1 cellular context compared by ENCODE assay signal in the genomic region with DNA sequence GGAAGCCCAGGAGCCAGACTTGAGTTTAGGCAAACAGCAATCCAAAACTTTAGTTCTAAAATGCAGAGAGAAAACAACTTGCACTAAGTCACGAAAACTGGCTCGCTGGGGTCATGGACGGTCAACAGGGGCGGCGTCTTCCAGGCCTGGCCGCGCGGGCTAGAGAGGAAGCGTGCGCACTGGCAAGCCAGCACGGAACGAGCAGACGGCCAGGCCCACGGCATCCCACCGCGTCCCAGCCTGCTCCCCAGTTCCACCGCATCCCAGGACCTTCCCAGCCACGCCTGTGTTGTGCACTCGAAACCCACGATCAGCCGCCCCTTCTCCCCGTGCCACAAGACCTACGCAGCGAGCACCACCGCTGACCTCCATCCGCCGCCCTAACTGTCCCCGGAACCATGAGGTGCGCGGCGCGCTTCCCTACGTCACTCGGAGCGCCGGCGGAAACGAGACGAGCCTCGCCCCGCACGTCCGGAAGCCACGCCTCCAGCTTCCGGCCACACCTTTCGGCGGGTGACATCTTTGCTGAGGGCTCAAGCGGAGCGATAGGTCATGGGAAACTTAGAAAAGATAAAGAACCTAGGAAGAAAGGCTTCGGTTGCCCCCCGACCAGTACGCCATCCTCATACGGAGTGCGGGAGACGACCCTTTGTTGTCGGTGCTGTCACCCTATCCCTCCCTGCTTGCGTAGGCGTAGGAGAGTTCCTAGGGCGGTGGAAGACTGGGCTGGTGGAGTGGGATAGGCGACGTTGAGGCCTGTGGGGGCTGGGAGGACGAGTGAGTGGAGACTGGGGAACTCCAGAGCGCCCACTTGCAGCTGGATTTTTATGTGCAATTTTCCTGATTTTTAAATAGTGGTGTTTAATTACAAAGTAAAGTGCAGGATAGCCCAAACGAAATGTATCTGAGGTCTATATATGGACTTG.
A peak's percentile ranks its signal among the peaks of the same experiment; 100 is the strongest.
TF ChIP-seq lines count a peak whose summit lies in the region.

A gene (minus strand): TSS at position 400 of the 926 bp plus-strand sequence. CDS start 2,460 bp downstream, outside the sequence.

TF ChIP-seq in HepG2, 621 proteins besides CTCF, POLR2A, EP300 and RAD21 (continued from another document and continues in another):
- TF ChIP-seq, protein P1, sequence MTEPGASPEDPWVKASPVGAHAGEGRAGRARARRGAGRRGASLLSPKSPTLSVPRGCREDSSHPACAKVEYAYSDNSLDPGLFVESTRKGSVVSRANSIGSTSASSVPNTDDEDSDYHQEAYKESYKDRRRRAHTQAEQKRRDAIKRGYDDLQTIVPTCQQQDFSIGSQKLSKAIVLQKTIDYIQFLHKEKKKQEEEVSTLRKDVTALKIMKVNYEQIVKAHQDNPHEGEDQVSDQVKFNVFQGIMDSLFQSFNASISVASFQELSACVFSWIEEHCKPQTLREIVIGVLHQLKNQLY (CRISPR knock-in tag; IDR thresholded peaks at IDR 0.05) = 0 out of 2 replicates have a peak, but pooled peaks have one; percentile 23
- TF ChIP-seq EED (CRISPR knock-in tag; IDR thresholded peaks at IDR 0.05) (peak; percentile 68; the same call in 1 of the 2 replicates), SP140L (CRISPR knock-in tag; IDR thresholded peaks at IDR 0.05; ENCODE audit: borderline replicate concordance) (no peak; the same call in 1 of the 2 replicates), REXO4 (CRISPR knock-in tag; IDR thresholded peaks at IDR 0.05; ENCODE audit: borderline replicate concordance) (no peak), ZNF263 (CRISPR knock-in tag; IDR thresholded peaks at IDR 0.05) (peak; percentile 69), ZNF292 (CRISPR knock-in tag; IDR thresholded peaks at IDR 0.05; ENCODE audit: borderline replicate concordance, low read depth) (peak; percentile 57; the same call in 1 of the 2 replicates), KDM4B (CRISPR knock-in tag; IDR thresholded peaks at IDR 0.05) (peak; percentile 93), CAMTA2 (CRISPR knock-in tag; IDR thresholded peaks at IDR 0.05; ENCODE audit: borderline replicate concordance) (peak; percentile 96; the same call in 1 of the 2 replicates), ZNF543 (CRISPR knock-in tag; IDR thresholded peaks at IDR 0.05) (peak; percentile 91), ZNF713 (CRISPR knock-in tag; IDR thresholded peaks at IDR 0.05) (0 out of 2 replicates have a peak, but pooled peaks have one; percentile 82), NR2C2 (CRISPR knock-in tag; IDR thresholded peaks at IDR 0.05; ENCODE audit: borderline replicate concordance) (peak; percentile 93), MAF1 (CRISPR knock-in tag; IDR thresholded peaks at IDR 0.05; ENCODE audit: borderline replicate concordance) (peak; percentile 91), TRIM24 (CRISPR knock-in tag; IDR thresholded peaks at IDR 0.05) (no peak), KDM5B (CRISPR knock-in tag; IDR thresholded peaks at IDR 0.05; ENCODE audit: borderline replicate concordance) (peak; percentile 95), ZNF331 (CRISPR knock-in tag; IDR thresholded peaks at IDR 0.05) (peak; percentile 77), ZNF205 (CRISPR knock-in tag; IDR thresholded peaks at IDR 0.05) (peak; percentile 89), TBX2 (CRISPR knock-in tag; IDR thresholded peaks at IDR 0.05; ENCODE audit: borderline replicate concordance) (peak; percentile 92), ZC3H13 (CRISPR knock-in tag; IDR thresholded peaks at IDR 0.05) (peak; percentile 90), HDAC1 (CRISPR knock-in tag; IDR thresholded peaks at IDR 0.05) (peak; percentile 98), CC2D1A (CRISPR knock-in tag; IDR thresholded peaks at IDR 0.05) (no peak), SRF (IDR thresholded peaks at IDR 0.05; ENCODE audit: low read depth, low read length) (peak; percentile 76), PAF1 (CRISPR knock-in tag; IDR thresholded peaks at IDR 0.05) (no peak), ZSCAN21 (CRISPR knock-in tag; IDR thresholded peaks at IDR 0.05; ENCODE audit: borderline replicate concordance) (peak; percentile 93), ZNF101 (CRISPR knock-in tag; IDR thresholded peaks at IDR 0.05; ENCODE audit: borderline replicate concordance, low read depth) (no peak), GABPA (IDR thresholded peaks at IDR 0.05; ENCODE audit: low read depth, low read length) (peak; percentile 87), GABPA (CRISPR knock-in tag; IDR thresholded peaks at IDR 0.05; ENCODE audit: low read depth) (peak; percentile 99), EZH2 (conservative IDR thresholded peaks at IDR 0.05; ENCODE audit: low read depth, low read length) (no peak), MBNL3 (CRISPR knock-in tag; conservative IDR thresholded peaks at IDR 0.05) (no peak), ZBTB42 (CRISPR knock-in tag; IDR thresholded peaks at IDR 0.05) (peak; percentile 94; the same call in 1 of the 2 replicates), ZNF660 (CRISPR knock-in tag; IDR thresholded peaks at IDR 0.05; ENCODE audit: borderline replicate concordance, low read depth) (no peak), ZNF260 (CRISPR knock-in tag; IDR thresholded peaks at IDR 0.05; ENCODE audit: borderline replicate concordance, low read depth) (no peak), ZNF672 (CRISPR knock-in tag; IDR thresholded peaks at IDR 0.05) (0 out of 2 replicates have a peak, but pooled peaks have one; percentile 73), TOPORS (CRISPR knock-in tag; IDR thresholded peaks at IDR 0.05) (peak; percentile 29; the same call in 1 of the 2 replicates)
- TF ChIP-seq, protein P2, sequence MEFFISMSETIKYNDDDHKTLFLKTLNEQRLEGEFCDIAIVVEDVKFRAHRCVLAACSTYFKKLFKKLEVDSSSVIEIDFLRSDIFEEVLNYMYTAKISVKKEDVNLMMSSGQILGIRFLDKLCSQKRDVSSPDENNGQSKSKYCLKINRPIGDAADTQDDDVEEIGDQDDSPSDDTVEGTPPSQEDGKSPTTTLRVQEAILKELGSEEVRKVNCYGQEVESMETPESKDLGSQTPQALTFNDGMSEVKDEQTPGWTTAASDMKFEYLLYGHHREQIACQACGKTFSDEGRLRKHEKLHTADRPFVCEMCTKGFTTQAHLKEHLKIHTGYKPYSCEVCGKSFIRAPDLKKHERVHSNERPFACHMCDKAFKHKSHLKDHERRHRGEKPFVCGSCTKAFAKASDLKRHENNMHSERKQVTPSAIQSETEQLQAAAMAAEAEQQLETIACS (CRISPR knock-in tag; IDR thresholded peaks at IDR 0.05) = peak; percentile 72
- TF ChIP-seq, protein P3, sequence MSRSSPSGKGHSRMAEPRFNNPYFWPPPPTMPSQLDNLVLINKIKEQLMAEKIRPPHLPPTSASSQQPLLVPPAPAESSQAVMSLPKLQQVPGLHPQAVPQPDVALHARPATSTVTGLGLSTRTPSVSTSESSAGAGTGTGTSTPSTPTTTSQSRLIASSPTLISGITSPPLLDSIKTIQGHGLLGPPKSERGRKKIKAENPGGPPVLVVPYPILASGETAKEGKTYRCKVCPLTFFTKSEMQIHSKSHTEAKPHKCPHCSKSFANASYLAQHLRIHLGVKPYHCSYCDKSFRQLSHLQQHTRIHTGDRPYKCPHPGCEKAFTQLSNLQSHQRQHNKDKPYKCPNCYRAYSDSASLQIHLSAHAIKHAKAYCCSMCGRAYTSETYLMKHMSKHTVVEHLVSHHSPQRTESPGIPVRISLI (CRISPR knock-in tag; IDR thresholded peaks at IDR 0.05; ENCODE audit: borderline replicate concordance) = peak; percentile 73; the same call in 1 of the 2 replicates
- TF ChIP-seq, protein P4, sequence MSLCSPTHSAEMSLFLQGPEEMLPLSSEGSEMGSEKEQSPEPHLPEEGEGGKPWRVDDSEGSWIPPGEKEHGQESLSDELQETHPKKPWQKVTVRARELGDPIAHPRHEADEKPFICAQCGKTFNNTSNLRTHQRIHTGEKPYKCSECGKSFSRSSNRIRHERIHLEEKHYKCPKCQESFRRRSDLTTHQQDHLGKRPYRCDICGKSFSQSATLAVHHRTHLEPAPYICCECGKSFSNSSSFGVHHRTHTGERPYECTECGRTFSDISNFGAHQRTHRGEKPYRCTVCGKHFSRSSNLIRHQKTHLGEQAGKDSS (CRISPR knock-in tag; IDR thresholded peaks at IDR 0.05; ENCODE audit: borderline replicate concordance, low read depth) = peak; percentile 94; the same call in 1 of the 2 replicates
- TF ChIP-seq, protein P5, sequence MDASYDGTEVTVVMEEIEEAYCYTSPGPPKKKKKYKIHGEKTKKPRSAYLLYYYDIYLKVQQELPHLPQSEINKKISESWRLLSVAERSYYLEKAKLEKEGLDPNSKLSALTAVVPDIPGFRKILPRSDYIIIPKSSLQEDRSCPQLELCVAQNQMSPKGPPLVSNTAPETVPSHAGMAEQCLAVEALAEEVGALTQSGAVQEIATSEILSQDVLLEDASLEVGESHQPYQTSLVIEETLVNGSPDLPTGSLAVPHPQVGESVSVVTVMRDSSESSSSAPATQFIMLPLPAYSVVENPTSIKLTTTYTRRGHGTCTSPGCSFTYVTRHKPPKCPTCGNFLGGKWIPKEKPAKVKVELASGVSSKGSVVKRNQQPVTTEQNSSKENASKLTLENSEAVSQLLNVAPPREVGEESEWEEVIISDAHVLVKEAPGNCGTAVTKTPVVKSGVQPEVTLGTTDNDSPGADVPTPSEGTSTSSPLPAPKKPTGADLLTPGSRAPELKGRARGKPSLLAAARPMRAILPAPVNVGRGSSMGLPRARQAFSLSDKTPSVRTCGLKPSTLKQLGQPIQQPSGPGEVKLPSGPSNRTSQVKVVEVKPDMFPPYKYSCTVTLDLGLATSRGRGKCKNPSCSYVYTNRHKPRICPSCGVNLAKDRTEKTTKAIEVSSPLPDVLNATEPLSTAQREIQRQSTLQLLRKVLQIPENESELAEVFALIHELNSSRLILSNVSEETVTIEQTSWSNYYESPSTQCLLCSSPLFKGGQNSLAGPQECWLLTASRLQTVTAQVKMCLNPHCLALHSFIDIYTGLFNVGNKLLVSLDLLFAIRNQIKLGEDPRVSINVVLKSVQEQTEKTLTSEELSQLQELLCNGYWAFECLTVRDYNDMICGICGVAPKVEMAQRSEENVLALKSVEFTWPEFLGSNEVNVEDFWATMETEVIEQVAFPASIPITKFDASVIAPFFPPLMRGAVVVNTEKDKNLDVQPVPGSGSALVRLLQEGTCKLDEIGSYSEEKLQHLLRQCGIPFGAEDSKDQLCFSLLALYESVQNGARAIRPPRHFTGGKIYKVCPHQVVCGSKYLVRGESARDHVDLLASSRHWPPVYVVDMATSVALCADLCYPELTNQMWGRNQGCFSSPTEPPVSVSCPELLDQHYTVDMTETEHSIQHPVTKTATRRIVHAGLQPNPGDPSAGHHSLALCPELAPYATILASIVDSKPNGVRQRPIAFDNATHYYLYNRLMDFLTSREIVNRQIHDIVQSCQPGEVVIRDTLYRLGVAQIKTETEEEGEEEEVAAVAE (CRISPR knock-in tag; IDR thresholded peaks at IDR 0.05; ENCODE audit: borderline replicate concordance) = peak; percentile 79; the same call in 1 of the 2 replicates
- TF ChIP-seq, protein P6, sequence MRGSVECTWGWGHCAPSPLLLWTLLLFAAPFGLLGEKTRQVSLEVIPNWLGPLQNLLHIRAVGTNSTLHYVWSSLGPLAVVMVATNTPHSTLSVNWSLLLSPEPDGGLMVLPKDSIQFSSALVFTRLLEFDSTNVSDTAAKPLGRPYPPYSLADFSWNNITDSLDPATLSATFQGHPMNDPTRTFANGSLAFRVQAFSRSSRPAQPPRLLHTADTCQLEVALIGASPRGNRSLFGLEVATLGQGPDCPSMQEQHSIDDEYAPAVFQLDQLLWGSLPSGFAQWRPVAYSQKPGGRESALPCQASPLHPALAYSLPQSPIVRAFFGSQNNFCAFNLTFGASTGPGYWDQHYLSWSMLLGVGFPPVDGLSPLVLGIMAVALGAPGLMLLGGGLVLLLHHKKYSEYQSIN (CRISPR knock-in tag; IDR thresholded peaks at IDR 0.05; ENCODE audit: borderline replicate concordance) = no peak
- TF ChIP-seq, protein P7, sequence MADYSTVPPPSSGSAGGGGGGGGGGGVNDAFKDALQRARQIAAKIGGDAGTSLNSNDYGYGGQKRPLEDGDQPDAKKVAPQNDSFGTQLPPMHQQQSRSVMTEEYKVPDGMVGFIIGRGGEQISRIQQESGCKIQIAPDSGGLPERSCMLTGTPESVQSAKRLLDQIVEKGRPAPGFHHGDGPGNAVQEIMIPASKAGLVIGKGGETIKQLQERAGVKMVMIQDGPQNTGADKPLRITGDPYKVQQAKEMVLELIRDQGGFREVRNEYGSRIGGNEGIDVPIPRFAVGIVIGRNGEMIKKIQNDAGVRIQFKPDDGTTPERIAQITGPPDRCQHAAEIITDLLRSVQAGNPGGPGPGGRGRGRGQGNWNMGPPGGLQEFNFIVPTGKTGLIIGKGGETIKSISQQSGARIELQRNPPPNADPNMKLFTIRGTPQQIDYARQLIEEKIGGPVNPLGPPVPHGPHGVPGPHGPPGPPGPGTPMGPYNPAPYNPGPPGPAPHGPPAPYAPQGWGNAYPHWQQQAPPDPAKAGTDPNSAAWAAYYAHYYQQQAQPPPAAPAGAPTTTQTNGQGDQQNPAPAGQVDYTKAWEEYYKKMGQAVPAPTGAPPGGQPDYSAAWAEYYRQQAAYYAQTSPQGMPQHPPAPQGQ (CRISPR knock-in tag; IDR thresholded peaks at IDR 0.05; ENCODE audit: borderline replicate concordance) = 0 out of 2 replicates have a peak, but pooled peaks have one; percentile 81
- TF ChIP-seq, protein P8, sequence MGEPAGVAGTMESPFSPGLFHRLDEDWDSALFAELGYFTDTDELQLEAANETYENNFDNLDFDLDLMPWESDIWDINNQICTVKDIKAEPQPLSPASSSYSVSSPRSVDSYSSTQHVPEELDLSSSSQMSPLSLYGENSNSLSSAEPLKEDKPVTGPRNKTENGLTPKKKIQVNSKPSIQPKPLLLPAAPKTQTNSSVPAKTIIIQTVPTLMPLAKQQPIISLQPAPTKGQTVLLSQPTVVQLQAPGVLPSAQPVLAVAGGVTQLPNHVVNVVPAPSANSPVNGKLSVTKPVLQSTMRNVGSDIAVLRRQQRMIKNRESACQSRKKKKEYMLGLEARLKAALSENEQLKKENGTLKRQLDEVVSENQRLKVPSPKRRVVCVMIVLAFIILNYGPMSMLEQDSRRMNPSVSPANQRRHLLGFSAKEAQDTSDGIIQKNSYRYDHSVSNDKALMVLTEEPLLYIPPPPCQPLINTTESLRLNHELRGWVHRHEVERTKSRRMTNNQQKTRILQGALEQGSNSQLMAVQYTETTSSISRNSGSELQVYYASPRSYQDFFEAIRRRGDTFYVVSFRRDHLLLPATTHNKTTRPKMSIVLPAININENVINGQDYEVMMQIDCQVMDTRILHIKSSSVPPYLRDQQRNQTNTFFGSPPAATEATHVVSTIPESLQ (CRISPR knock-in tag; conservative IDR thresholded peaks at IDR 0.05) = no peak
- TF ChIP-seq, protein P9, sequence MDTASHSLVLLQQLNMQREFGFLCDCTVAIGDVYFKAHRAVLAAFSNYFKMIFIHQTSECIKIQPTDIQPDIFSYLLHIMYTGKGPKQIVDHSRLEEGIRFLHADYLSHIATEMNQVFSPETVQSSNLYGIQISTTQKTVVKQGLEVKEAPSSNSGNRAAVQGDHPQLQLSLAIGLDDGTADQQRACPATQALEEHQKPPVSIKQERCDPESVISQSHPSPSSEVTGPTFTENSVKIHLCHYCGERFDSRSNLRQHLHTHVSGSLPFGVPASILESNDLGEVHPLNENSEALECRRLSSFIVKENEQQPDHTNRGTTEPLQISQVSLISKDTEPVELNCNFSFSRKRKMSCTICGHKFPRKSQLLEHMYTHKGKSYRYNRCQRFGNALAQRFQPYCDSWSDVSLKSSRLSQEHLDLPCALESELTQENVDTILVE (CRISPR knock-in tag; IDR thresholded peaks at IDR 0.05) = peak; percentile 18; the same call in 1 of the 2 replicates
